ENCODE assay signal across 16 cellular contexts in the genomic region with DNA sequence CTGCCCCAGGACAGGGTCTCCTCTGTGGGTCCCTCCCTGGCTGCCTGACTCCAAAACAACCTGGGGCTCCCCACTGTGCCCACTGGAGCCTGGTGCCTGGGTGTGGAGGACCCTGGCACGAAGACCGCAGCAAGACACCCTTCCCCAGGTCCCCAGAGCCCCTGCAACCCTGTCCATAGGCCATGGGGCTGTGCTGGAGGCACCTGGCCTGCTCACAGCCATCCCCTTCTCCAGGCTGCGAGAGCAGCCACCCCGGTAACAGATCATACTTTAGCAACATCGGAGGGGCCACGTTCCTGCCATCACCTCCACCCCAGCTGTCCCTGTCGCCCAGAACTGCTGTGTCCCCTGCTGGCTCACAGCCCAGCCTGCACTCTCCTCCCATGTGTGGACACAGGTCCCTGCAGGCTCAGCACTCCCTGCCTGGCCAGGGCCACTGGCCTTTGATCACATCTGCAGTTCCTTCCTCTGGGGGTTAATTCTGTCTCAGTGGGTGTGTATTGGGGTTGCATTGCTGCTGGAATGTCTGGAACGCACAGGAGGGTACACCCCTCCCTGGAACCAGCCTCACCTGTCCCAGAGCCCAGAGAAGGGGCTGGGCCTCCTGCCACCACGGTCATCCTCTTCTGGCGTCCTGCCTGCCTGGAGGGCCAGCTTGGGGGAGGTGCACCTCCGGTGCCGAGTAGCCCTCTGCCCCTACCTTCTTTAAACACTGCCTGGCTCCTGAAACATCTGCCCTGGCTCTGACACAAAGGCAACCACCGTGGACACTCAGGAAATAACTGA. TPM values are rescaled to one million over a fixed set of nuclear protein-coding genes. Genes with fewer than 3 reads are reported as not detected.
DNase-seq lines count a peak whose midpoint lies in the region; ATAC-seq and TF ChIP-seq lines count a peak whose summit lies in the region.
"Had no signal": no experiment of that assay in that cellular context is flagged by ENCODE, and none has a peak within 500 bp of the region (broad histone marks: within the 10 kb centered on the region; RNA-seq: fewer than 3 reads in every experiment).

No MANE protein-coding gene starts in this region.

- no peak overlapping the region for H2AFZ ChIP-seq in hepatocyte
- H2AFZ ChIP-seq in osteoblast (ENCODE audit: low read length): no peak overlapping the region

- peaks cover 37% of the 10 kb centered on the region for H3K4me1 Mint-ChIP-seq in Calu3 (ENCODE audit: low read depth, unreplicated experiment)
- no peaks in the 10 kb centered on the region for H3K4me1 Mint-ChIP-seq in activated CD8-positive, alpha-beta T cell treated with anti-CD3 and anti-CD28 coated beads, Interleukin-2, amount 10 ng/mL, durations not matched to agents 7 days and 5 days (ENCODE audit: low read depth)
- H3K4me1 Mint-ChIP-seq: activated CD4-positive, alpha-beta T cell treated with anti-CD3 and anti-CD28 coated beads, Interleukin-2, amount 10 ng/mL, durations not matched to agents 24 days and 14 days had no signal

- H3K36me3 ChIP-seq in Panc1 (ENCODE audit: control insufficient read depth, insufficient read depth, low read length) (no peaks in the 10 kb centered on the region), hepatocyte (replicated peaks; ENCODE audit: insufficient read depth, low read depth) (peaks cover 3% of the 10 kb centered on the region), osteoblast (ENCODE audit: insufficient read depth, low read length) (no peaks in the 10 kb centered on the region)

- in situ Hi-C loops in Panc1 (cut with HindIII; ENCODE audit: low pct_unique_long_range_greater_than_20kb, low sequenced_read_pairs): no loop called here

- H3K4me1 ChIP-seq in Panc1 (ENCODE audit: control insufficient read depth, insufficient read depth, low read length) (peaks cover 2% of the 10 kb centered on the region; the same call in 1 of the 2 replicates), hepatocyte (ENCODE audit: insufficient read depth) (peaks cover 27% of the 10 kb centered on the region), osteoblast (ENCODE audit: insufficient read depth, low read length) (no peaks in the 10 kb centered on the region)

- CTCF ChIA-PET in Calu3 (lab: Charles Lee) (interaction anchor here (0.6 kb wide), 1 partner anchor 18 kb away, joined by 5 read pairs; no protein-coding TSS in a partner anchor), Panc1 (lab: Charles Lee) (no interaction called here)
- CTCF ChIA-PET in activated CD8-positive, alpha-beta T cell treated with anti-CD3 and anti-CD28 coated beads, Interleukin-2, amount 10 ng/mL, durations not matched to agents 7 days and 5 days (lab: Charles Lee): no interaction called here

- intact Hi-C loops in Calu3 (cut with micrococcal nuclease; ENCODE audit: unreplicated experiment): loop anchor here (2.0 kb wide), 1 partner anchor 42 kb away; no protein-coding TSS in a partner anchor
- intact Hi-C loops in Panc1 (cut with micrococcal nuclease; ENCODE audit: unreplicated experiment): no loop called here

- peak overlapping the region; percentile 94 for H3K27ac Mint-ChIP-seq in Calu3 (ENCODE audit: unreplicated experiment)
- no peak overlapping the region for H3K27ac Mint-ChIP-seq in activated CD8-positive, alpha-beta T cell treated with anti-CD3 and anti-CD28 coated beads, Interleukin-2, amount 10 ng/mL, durations not matched to agents 7 days and 5 days
- H3K27ac Mint-ChIP-seq: activated CD4-positive, alpha-beta T cell treated with anti-CD3 and anti-CD28 coated beads, Interleukin-2, amount 10 ng/mL, durations not matched to agents 24 days and 14 days; activated T-helper 2 cell treated with anti-CD3 and anti-CD28 coated beads, Interferon-gamma antibody, Interleukin-2, Interleukin-4, amounts not matched to agents 10 μg/mL and 5 μg/mL and 100 μg/mL, durations not matched to agents 14 hours and 24 hours and 36 hours had no signal

- H3K4me3 ChIP-seq in Panc1 (ENCODE audit: low read depth in 2 of 2, low read length in 2 of 2): no peak overlapping the region
- no peak overlapping the region for H3K4me3 ChIP-seq in hepatocyte
- H3K4me3 ChIP-seq in osteoblast (ENCODE audit: insufficient read depth, low read length): no peak overlapping the region
- H3K4me3 ChIP-seq: tibial artery had no signal

- WGBS in hepatocyte (ENCODE audit: low lambda C conversion rate, missing lambda C conversion rate): 48% methylated on average over 13 of the region's 13 CpGs

- H3K9me3 ChIP-seq in Panc1 (ENCODE audit: control insufficient read depth, insufficient read depth, low read depth, low read length): peaks cover 8% of the 10 kb centered on the region; the same call in 1 of the 2 replicates
- H3K9me3 ChIP-seq in hepatocyte (ENCODE audit: low read depth): peaks cover 7% of the 10 kb centered on the region
- peaks cover 6% of the 10 kb centered on the region for H3K9me3 ChIP-seq in osteoblast (ENCODE audit: low read depth, low read length)

- peaks cover 39% of the 10 kb centered on the region for H3K36me3 Mint-ChIP-seq in Calu3 (ENCODE audit: insufficient read depth, unreplicated experiment)
- H3K36me3 Mint-ChIP-seq in activated CD8-positive, alpha-beta T cell treated with anti-CD3 and anti-CD28 coated beads, Interleukin-2, amount 10 ng/mL, durations not matched to agents 7 days and 5 days (ENCODE audit: low read depth): no peaks in the 10 kb centered on the region

- no peaks in the 10 kb centered on the region for H3K27me3 Mint-ChIP-seq in Calu3 (ENCODE audit: unreplicated experiment)
- no peaks in the 10 kb centered on the region for H3K27me3 Mint-ChIP-seq in activated CD8-positive, alpha-beta T cell treated with anti-CD3 and anti-CD28 coated beads, Interleukin-2, amount 10 ng/mL, durations not matched to agents 7 days and 5 days (ENCODE audit: low read depth)
- H3K27me3 Mint-ChIP-seq: activated CD4-positive, alpha-beta T cell treated with anti-CD3 and anti-CD28 coated beads, Interleukin-2, amount 10 ng/mL, durations not matched to agents 24 days and 14 days had no signal

- POLR2A ChIA-PET in Panc1 (lab: Charles Lee): no interaction called here
- POLR2A ChIA-PET in activated CD8-positive, alpha-beta T cell treated with anti-CD3 and anti-CD28 coated beads, Interleukin-2, amount 10 ng/mL, durations not matched to agents 7 days and 5 days (lab: Charles Lee): no interaction called here

- DNase-seq in Calu3 (peak; percentile 95), Panc1 (ENCODE audit: low read depth, low spot score) (no peak), hepatocyte (ENCODE audit: low spot score) (peak; percentile 82), osteoblast (ENCODE audit: insufficient read length, low spot score, missing footprints) (peak; percentile 73), NCI-H1417 treated with DMSO at 0.1 percent for 48 hours (lab: John Stamatoyannopoulos, UW) (no peak), NCI-H1092 treated with DMSO at 0.1 percent for 48 hours (lab: John Stamatoyannopoulos, UW) (no peak)
- no peak for DNase-seq in activated CD8-positive, alpha-beta T cell treated with anti-CD3 and anti-CD28 coated beads, Interleukin-2, amount 10 ng/mL, durations not matched to agents 7 days and 5 days
- no peak for DNase-seq in activated naive CD4-positive, alpha-beta T cell treated with anti-CD3 and anti-CD28 coated beads, Interleukin-2, amount 50 U/mL, for 16 hours
- DNase-seq: activated CD4-positive, alpha-beta T cell treated with anti-CD3 and anti-CD28 coated beads, Interleukin-2, amount 10 ng/mL, durations not matched to agents 24 days and 14 days; AML-193; EL; kidney glomerular epithelial cell; MV-4-11; NCI-H524 treated with DMSO at 0.1 percent for 48 hours; tibial artery had no signal

- TF ChIP-seq CTCF in Calu3 (IDR thresholded peaks at IDR 0.05; ENCODE audit: unreplicated experiment): no peak
- TF ChIP-seq CTCF in Panc1 (IDR thresholded peaks at IDR 0.05): no peak
- peak; percentile 9 for TF ChIP-seq CTCF in hepatocyte (IDR thresholded peaks at IDR 0.05; ENCODE audit: poor library complexity)
- no peak for TF ChIP-seq CTCF in osteoblast (IDR thresholded peaks at IDR 0.05; ENCODE audit: extremely low read depth, low read depth, low read length)

- H3K9me3 Mint-ChIP-seq in Calu3 (ENCODE audit: low read depth, unreplicated experiment): peaks cover 6% of the 10 kb centered on the region
- H3K9me3 Mint-ChIP-seq in activated CD8-positive, alpha-beta T cell treated with anti-CD3 and anti-CD28 coated beads, Interleukin-2, amount 10 ng/mL, durations not matched to agents 7 days and 5 days (ENCODE audit: insufficient read depth): peaks cover 4% of the 10 kb centered on the region

- peak overlapping the region; percentile 49 for H3K4me2 ChIP-seq in hepatocyte
- no peak overlapping the region for H3K4me2 ChIP-seq in osteoblast (ENCODE audit: insufficient read depth, low read length)

- ATAC-seq in Panc1: peak; percentile 55
- no peak for ATAC-seq in activated CD8-positive, alpha-beta T cell treated with anti-CD3 and anti-CD28 coated beads, Interleukin-2, amount 10 ng/mL, durations not matched to agents 7 days and 5 days

- no peaks in the 10 kb centered on the region for H3K9me2 ChIP-seq in hepatocyte (replicated peaks; ENCODE audit: insufficient read depth)

- H3K79me2 ChIP-seq in hepatocyte: peaks cover 55% of the 10 kb centered on the region
- H3K79me2 ChIP-seq in osteoblast (ENCODE audit: insufficient read depth, low read length): no peaks in the 10 kb centered on the region

- H3K27me3 ChIP-seq in Panc1 (ENCODE audit: control insufficient read depth, insufficient read depth, low read length) (no peaks in the 10 kb centered on the region), hepatocyte (no peaks in the 10 kb centered on the region), osteoblast (ENCODE audit: insufficient read depth, low read length) (peaks cover 32% of the 10 kb centered on the region)

- H4K20me1 ChIP-seq in hepatocyte (ENCODE audit: insufficient read depth, poor library complexity, severe bottlenecking): no peaks in the 10 kb centered on the region
- H4K20me1 ChIP-seq in osteoblast (ENCODE audit: insufficient read depth, low read length): no peaks in the 10 kb centered on the region

- H3K4me3 Mint-ChIP-seq in Calu3 (ENCODE audit: low read depth, unreplicated experiment): peak overlapping the region; percentile 66
- H3K4me3 Mint-ChIP-seq in activated CD8-positive, alpha-beta T cell treated with anti-CD3 and anti-CD28 coated beads, Interleukin-2, amount 10 ng/mL, durations not matched to agents 7 days and 5 days: no peak overlapping the region
- H3K4me3 Mint-ChIP-seq: activated CD4-positive, alpha-beta T cell treated with anti-CD3 and anti-CD28 coated beads, Interleukin-2, amount 10 ng/mL, durations not matched to agents 24 days and 14 days had no signal

- BruUV-seq in Calu3 (replicated peaks; lab: Mats Ljungman, UMichigan) (no TSS peak), Panc1 (replicated peaks; lab: Mats Ljungman, UMichigan) (no TSS peak)

- peak overlapping the region; percentile 31 for H3K27ac ChIP-seq in Panc1 (ENCODE audit: low read length)
- H3K27ac ChIP-seq in hepatocyte: peak overlapping the region; percentile 83
- no peak overlapping the region for H3K27ac ChIP-seq in osteoblast (ENCODE audit: low read depth, low read length)
- H3K27ac ChIP-seq: tibial artery had no signal

RNA-seq across cellular contexts. Expression of a gene that starts 12.2 kb away (rescaled TPM):
- 75.0 and 104 TPM in 2 replicates for total RNA-seq in Calu3 (2022)
- 89.4 TPM for total RNA-seq in Panc1 (2021; ENCODE audit: unreplicated experiment)
- polyA plus RNA-seq in Panc1 (2012; ENCODE audit: insufficient read length): 97.1 TPM
- 29.1 and 32.8 TPM in 2 replicates for total RNA-seq in hepatocyte
- polyA plus RNA-seq in hepatocyte: 44.5 and 45.0 TPM in 2 replicates
- 24.2 and 27.1 TPM in 2 replicates for total RNA-seq in osteoblast
- total RNA-seq in activated CD8-positive, alpha-beta T cell treated with anti-CD3 and anti-CD28 coated beads, Interleukin-2, amount 10 ng/mL, durations not matched to agents 7 days and 5 days: not detected
- total RNA-seq: activated CD4-positive, alpha-beta T cell treated with anti-CD3 and anti-CD28 coated beads, Interleukin-2, amount 10 ng/mL, durations not matched to agents 24 days and 14 days; activated T-helper 2 cell treated with anti-CD3 and anti-CD28 coated beads, Interferon-gamma antibody, Interleukin-2, Interleukin-4, amounts not matched to agents 10 μg/mL and 5 μg/mL and 100 μg/mL, durations not matched to agents 14 hours and 24 hours and 36 hours had no signal

RNA-seq across cellular contexts. Expression of a gene that starts 33.3 kb away (rescaled TPM):
- total RNA-seq in Calu3 (2022) (0.52 and 0.54 TPM in 2 replicates), Panc1 (2021; ENCODE audit: unreplicated experiment) (0.26 TPM), hepatocyte (0.20 and 3.5 TPM in 2 replicates), osteoblast (under 0.01 and 0.29 TPM in 2 replicates)
- 0.33 TPM for polyA plus RNA-seq in Panc1 (2012; ENCODE audit: insufficient read length)
- polyA plus RNA-seq in hepatocyte: 0.69 and 1.0 TPM in 2 replicates
- total RNA-seq in activated CD8-positive, alpha-beta T cell treated with anti-CD3 and anti-CD28 coated beads, Interleukin-2, amount 10 ng/mL, durations not matched to agents 7 days and 5 days: not detected
- total RNA-seq: activated CD4-positive, alpha-beta T cell treated with anti-CD3 and anti-CD28 coated beads, Interleukin-2, amount 10 ng/mL, durations not matched to agents 24 days and 14 days; activated T-helper 2 cell treated with anti-CD3 and anti-CD28 coated beads, Interferon-gamma antibody, Interleukin-2, Interleukin-4, amounts not matched to agents 10 μg/mL and 5 μg/mL and 100 μg/mL, durations not matched to agents 14 hours and 24 hours and 36 hours had no signal

Comparison
In these comparisons a context has a peak if more than half of its experiments do, and no peak if none do; other contexts are left out.
1. DNase-seq: peak in Calu3 (single experiment), hepatocyte (single experiment) and osteoblast (single experiment); none in Panc1 (single experiment), NCI-H1417 treated with DMSO at 0.1 percent for 48 hours (single experiment), NCI-H1092 treated with DMSO at 0.1 percent for 48 hours (single experiment), activated CD8-positive, alpha-beta T cell treated with anti-CD3 and anti-CD28 coated beads, Interleukin-2, amount 10 ng/mL, durations not matched to agents 7 days and 5 days (single experiment) and activated naive CD4-positive, alpha-beta T cell treated with anti-CD3 and anti-CD28 coated beads, Interleukin-2, amount 50 U/mL, for 16 hours (single experiment).
2. RNA of a gene that starts 12.2 kb away (total RNA-seq): 89.4 TPM in Panc1 (single experiment), 75.0 to 104 TPM in Calu3, 29.1 to 32.8 TPM in hepatocyte and 24.2 to 27.1 TPM in osteoblast; not detected in activated CD8-positive, alpha-beta T cell treated with anti-CD3 and anti-CD28 coated beads, Interleukin-2, amount 10 ng/mL, durations not matched to agents 7 days and 5 days; every median in the first group is over 10 times any median in the second.